ENCODE assay signal across 19 cellular contexts in the genomic region with DNA sequence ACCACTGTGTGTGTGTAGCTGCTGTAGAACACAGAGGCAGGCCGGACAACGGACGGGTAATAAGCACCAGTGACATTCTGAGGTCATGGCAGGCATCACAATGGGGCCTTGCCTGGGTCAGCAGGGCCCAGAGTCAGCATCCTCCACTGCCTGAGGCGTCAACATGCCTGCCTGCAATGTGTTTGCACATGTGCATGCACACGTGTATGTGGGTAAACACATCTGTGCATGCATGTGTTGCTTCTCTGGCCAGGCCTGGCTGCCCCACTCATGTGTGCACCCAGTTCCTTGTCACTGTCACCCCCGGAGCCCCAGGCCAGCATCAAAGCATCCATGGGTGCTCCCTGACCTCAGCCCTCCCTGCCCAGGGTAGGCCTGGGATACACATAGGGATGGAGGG. TPM values are rescaled to one million over a fixed set of nuclear protein-coding genes. Genes with fewer than 3 reads are reported as not detected.
DNase-seq lines count a peak whose midpoint lies in the region; ATAC-seq, FAIRE-seq and TF ChIP-seq lines count a peak whose summit lies in the region.
"Had no signal": no experiment of that assay in that cellular context is flagged by ENCODE, and none has a peak within 500 bp of the region (broad histone marks: within the 10 kb centered on the region; RNA-seq: fewer than 3 reads in every experiment).

No MANE protein-coding gene starts in this region.

- ATAC-seq in HepG2 (no peak), T-cell (replicated peaks in 1 of 4) (no peak)
- ATAC-seq: A549 had no signal

- no peak overlapping the region for H3K4me3 Mint-ChIP-seq in activated naive CD4-positive, alpha-beta T cell treated with anti-CD3 and anti-CD28 coated beads, Interleukin-2, amount 10 ng/mL, durations not matched to agents 7 days and 5 days
- H3K4me3 Mint-ChIP-seq in activated naive CD4-positive, alpha-beta T cell treated with anti-CD3 and anti-CD28 coated beads for 36 hours = no peak overlapping the region
- H3K4me3 Mint-ChIP-seq in endodermal cell (no peak overlapping the region), nephron progenitor cell (no peak overlapping the region), T-cell (no peak overlapping the region)
- H3K4me3 Mint-ChIP-seq: CD4-positive, alpha-beta T cell had no signal

- no peak for FAIRE-seq in HepG2 (lab: Jason Lieb, UNC)
- FAIRE-seq: A549, D721Med, G401.6, GM12891, GM19239, H1 had no signal

- no TSS peak for BruUV-seq in HepG2 (replicated peaks; lab: Mats Ljungman, UMichigan)

- POLR2A ChIA-PET in HepG2 (lab: Yijun Ruan, JAX) = no interaction called here
- POLR2A ChIA-PET in T-cell (lab: Charles Lee) = no interaction called here

- CTCF ChIA-PET in activated naive CD4-positive, alpha-beta T cell treated with anti-CD3 and anti-CD28 coated beads, Interleukin-2, amount 10 ng/mL, durations not matched to agents 7 days and 5 days (lab: Charles Lee) = no interaction called here
- CTCF ChIA-PET in activated naive CD4-positive, alpha-beta T cell treated with anti-CD3 and anti-CD28 coated beads for 36 hours (lab: Charles Lee) = no interaction called here
- CTCF ChIA-PET in HepG2 (lab: Yijun Ruan, JAX; ENCODE audit: low intra/inter-chr PET ratio, low total read pairs) (no interaction called here), T-cell (lab: Charles Lee) (no interaction called here)

- no peaks in the 10 kb centered on the region for H3K9me3 Mint-ChIP-seq in activated naive CD4-positive, alpha-beta T cell treated with anti-CD3 and anti-CD28 coated beads, Interleukin-2, amount 10 ng/mL, durations not matched to agents 7 days and 5 days
- no peaks in the 10 kb centered on the region for H3K9me3 Mint-ChIP-seq in activated naive CD4-positive, alpha-beta T cell treated with anti-CD3 and anti-CD28 coated beads for 36 hours
- H3K9me3 Mint-ChIP-seq in endodermal cell = no peaks in the 10 kb centered on the region
- H3K9me3 Mint-ChIP-seq in nephron progenitor cell = no peaks in the 10 kb centered on the region
- H3K9me3 Mint-ChIP-seq in T-cell = no peaks in the 10 kb centered on the region
- H3K9me3 Mint-ChIP-seq: CD4-positive, alpha-beta T cell had no signal

- H3K36me3 ChIP-seq in endodermal cell (ENCODE audit: control insufficient read depth, insufficient read depth, low read length) (no peaks in the 10 kb centered on the region), HepG2 (replicated peaks in 1 of 2; ENCODE audit: control insufficient read depth in 1 of 2, insufficient read depth in 2 of 2, low read length in 2 of 2) (no peaks in the 10 kb centered on the region), colonic mucosa (no peaks in the 10 kb centered on the region)
- H3K36me3 ChIP-seq: HAP-1 had no signal

- no peaks in the 10 kb centered on the region for H3K36me3 Mint-ChIP-seq in activated naive CD4-positive, alpha-beta T cell treated with anti-CD3 and anti-CD28 coated beads, Interleukin-2, amount 10 ng/mL, durations not matched to agents 7 days and 5 days
- H3K36me3 Mint-ChIP-seq in activated naive CD4-positive, alpha-beta T cell treated with anti-CD3 and anti-CD28 coated beads for 36 hours (ENCODE audit: low read depth) = no peaks in the 10 kb centered on the region
- H3K36me3 Mint-ChIP-seq in endodermal cell (ENCODE audit: low read depth) (no peaks in the 10 kb centered on the region), nephron progenitor cell (ENCODE audit: low read depth) (no peaks in the 10 kb centered on the region), T-cell (no peaks in the 10 kb centered on the region)

- TF ChIP-seq EP300 in HepG2 (IDR thresholded peaks at IDR 0.05; ENCODE audit: low read depth in 2 of 2, low read length in 2 of 2) (no peak), HepG2 (CRISPR knock-in tag; IDR thresholded peaks at IDR 0.05; ENCODE audit: borderline replicate concordance) (no peak)

- in situ Hi-C loops in HepG2 (cut with HindIII; ENCODE audit: extremely low pct_ligation_motif_present, low pct_unique_long_range_greater_than_20kb) = no loop called here

- H3K4me3 ChIP-seq in endodermal cell (ENCODE audit: low read length) = no peak overlapping the region
- no peak overlapping the region for H3K4me3 ChIP-seq in HepG2 (replicated peaks in 1 of 3; ENCODE audit: insufficient read depth in 1 of 3, low read depth in 2 of 3, low read length in 3 of 3)
- H3K4me3 ChIP-seq in colonic mucosa = no peak overlapping the region
- H3K4me3 ChIP-seq: A549, HAP-1 had no signal

- H3K4me1 ChIP-seq in endodermal cell (ENCODE audit: control insufficient read depth, insufficient read depth, low read length) = no peaks in the 10 kb centered on the region
- no peaks in the 10 kb centered on the region for H3K4me1 ChIP-seq in HepG2 (ENCODE audit: insufficient read depth, low read length)
- H3K4me1 ChIP-seq in colonic mucosa = no peaks in the 10 kb centered on the region
- H3K4me1 ChIP-seq: A549, Caco-2, HAP-1 had no signal

- no peak for TF ChIP-seq POLR2A in HepG2 (IDR thresholded peaks at IDR 0.05; ENCODE audit: insufficient read depth in 1 of 2, low read depth in 2 of 2, low read length in 2 of 2)

- H3K27ac ChIP-seq in endodermal cell (ENCODE audit: low read depth, low read length) = no peak overlapping the region
- no peak overlapping the region for H3K27ac ChIP-seq in HepG2 (ENCODE audit: extremely low read length, insufficient read depth, low read length)
- no peak overlapping the region for H3K27ac ChIP-seq in colonic mucosa
- H3K27ac ChIP-seq: 22Rv1, A549, C4-2B had no signal

- peaks cover 19% of the 10 kb centered on the region for H3K27me3 Mint-ChIP-seq in activated naive CD4-positive, alpha-beta T cell treated with anti-CD3 and anti-CD28 coated beads, Interleukin-2, amount 10 ng/mL, durations not matched to agents 7 days and 5 days
- H3K27me3 Mint-ChIP-seq in activated naive CD4-positive, alpha-beta T cell treated with anti-CD3 and anti-CD28 coated beads for 36 hours (ENCODE audit: low read depth) = no peaks in the 10 kb centered on the region
- no peaks in the 10 kb centered on the region for H3K27me3 Mint-ChIP-seq in endodermal cell (ENCODE audit: insufficient read depth)
- peaks cover 15% of the 10 kb centered on the region for H3K27me3 Mint-ChIP-seq in nephron progenitor cell (ENCODE audit: low read depth, poor library complexity)
- H3K27me3 Mint-ChIP-seq in T-cell = peaks cover 4 to 8% of the 10 kb centered on the region in 2 donors

- H3K27me3 ChIP-seq in endodermal cell (ENCODE audit: control insufficient read depth, insufficient read depth, low read length, poor library complexity, severe bottlenecking) = no peaks in the 10 kb centered on the region
- peaks cover 0 to 2% of the 10 kb centered on the region in 2 experiments; a peak in 1 of 5 replicates for H3K27me3 ChIP-seq in HepG2 (ENCODE audit: control insufficient read depth in 1 of 2, insufficient read depth in 2 of 2, low read length in 2 of 2)
- H3K27me3 ChIP-seq in colonic mucosa = no peaks in the 10 kb centered on the region

- TF ChIP-seq RAD21 in HepG2 (CRISPR knock-in tag; IDR thresholded peaks at IDR 0.05) = no peak

- H4K20me1 ChIP-seq in HepG2 (ENCODE audit: insufficient read depth, low read length) = no peaks in the 10 kb centered on the region

- intact Hi-C loops in activated naive CD4-positive, alpha-beta T cell treated with anti-CD3 and anti-CD28 coated beads for 36 hours (cut with micrococcal nuclease) = no loop called here
- intact Hi-C loops in HepG2 (cut with micrococcal nuclease; ENCODE audit: unreplicated experiment) = no loop called here
- intact Hi-C loops in colonic mucosa (cut with DNase I) = no loop called here

- H3K9ac ChIP-seq in endodermal cell (ENCODE audit: extremely low read depth, low read length, poor library complexity, severe bottlenecking) (no peak overlapping the region), HepG2 (ENCODE audit: insufficient read depth, low read depth, low read length) (no peak overlapping the region), colonic mucosa (ENCODE audit: low read depth in 2 of 2, low read length in 2 of 2) (no peak overlapping the region)

- H3K4me2 ChIP-seq in HepG2 (ENCODE audit: low read depth, low read length) = no peak overlapping the region
- H3K4me2 ChIP-seq: A549 had no signal

- TF ChIP-seq CTCF in endodermal cell (conservative IDR thresholded peaks at IDR 0.05) (no peak), HepG2 (CRISPR knock-in tag; IDR thresholded peaks at IDR 0.05) (no peak), colonic mucosa (IDR thresholded peaks at IDR 0.05) (no peak), nephron progenitor cell (IDR thresholded peaks at IDR 0.05) (no peak)

- 88 to 92% methylated on average over 6 of the region's 6 CpGs for WGBS in endodermal cell (ENCODE audit: insufficient coverage in 1 of 2, insufficient read length in 1 of 2), 2 experiments
- WGBS in HepG2 (ENCODE audit: low lambda C conversion rate) = 0% methylated on average over 1 of the region's 6 CpGs

- H3K79me2 ChIP-seq in HepG2 (ENCODE audit: insufficient read depth, low read length) = no peaks in the 10 kb centered on the region

- DNase-seq in activated naive CD4-positive, alpha-beta T cell treated with anti-CD3 and anti-CD28 coated beads, Interleukin-2, amount 10 ng/mL, durations not matched to agents 7 days and 5 days = no peak
- DNase-seq in activated naive CD4-positive, alpha-beta T cell treated with anti-CD3 and anti-CD28 coated beads for 36 hours = no peak
- peak; percentile 42 for DNase-seq in endodermal cell
- no peak for DNase-seq in HepG2 (ENCODE audit: low spot score)
- DNase-seq in colonic mucosa = no peak
- no peak for DNase-seq in nephron progenitor cell
- DNase-seq in T-cell = no peak
- DNase-seq: AML-193; CD4-positive, alpha-beta T cell had no signal

- no peaks in the 10 kb centered on the region for H3K4me1 Mint-ChIP-seq in activated naive CD4-positive, alpha-beta T cell treated with anti-CD3 and anti-CD28 coated beads, Interleukin-2, amount 10 ng/mL, durations not matched to agents 7 days and 5 days
- H3K4me1 Mint-ChIP-seq in activated naive CD4-positive, alpha-beta T cell treated with anti-CD3 and anti-CD28 coated beads for 36 hours (ENCODE audit: low read depth) = no peaks in the 10 kb centered on the region
- H3K4me1 Mint-ChIP-seq in endodermal cell (no peaks in the 10 kb centered on the region), nephron progenitor cell (no peaks in the 10 kb centered on the region), T-cell (no peaks in the 10 kb centered on the region)

- H3K27ac Mint-ChIP-seq in activated naive CD4-positive, alpha-beta T cell treated with anti-CD3 and anti-CD28 coated beads, Interleukin-2, amount 10 ng/mL, durations not matched to agents 7 days and 5 days = peak overlapping the region; percentile 58
- no peak overlapping the region for H3K27ac Mint-ChIP-seq in activated naive CD4-positive, alpha-beta T cell treated with anti-CD3 and anti-CD28 coated beads for 36 hours
- H3K27ac Mint-ChIP-seq in endodermal cell (no peak overlapping the region), nephron progenitor cell (no peak overlapping the region), T-cell (no peak overlapping the region)
- H3K27ac Mint-ChIP-seq: CD4-positive, alpha-beta T cell had no signal

- H3K9me3 ChIP-seq in endodermal cell (ENCODE audit: control insufficient read depth, low read length) = no peaks in the 10 kb centered on the region
- no peaks in the 10 kb centered on the region for H3K9me3 ChIP-seq in HepG2 (ENCODE audit: low read length)
- no peaks in the 10 kb centered on the region for H3K9me3 ChIP-seq in colonic mucosa
- H3K9me3 ChIP-seq: A549, Caco-2, HAP-1 had no signal

- H2AFZ ChIP-seq in HepG2 (ENCODE audit: low read length) = no peak overlapping the region

RNA-seq across cellular contexts. Expression of a gene that starts 43.3 kb away (rescaled TPM):
- total RNA-seq in activated naive CD4-positive, alpha-beta T cell treated with anti-CD3 and anti-CD28 coated beads for 36 hours = 10 to 100 TPM; 80.2 to 81.1 TPM
- total RNA-seq in endodermal cell = 1 to 10 TPM; 1.6 to 2.9 TPM
- 2.1 TPM for polyA plus RNA-seq in endodermal cell (2013, experiment 1 of 2)
- 2.1 TPM for polyA plus RNA-seq in endodermal cell (2013, experiment 2 of 2)
- 0.40 and 0.56 TPM in 2 replicates for total RNA-seq in HepG2 (2016; rRNA removed; fragmentation: Illumina TruSeq; extraction: Trizol)
- total RNA-seq in HepG2 (2016; cell fraction: cytosol; rRNA removed; fragmentation: Illumina TruSeq; extraction: Trizol; ENCODE audit: low read depth) = not detected in 2 replicates
- 0.26 TPM in 1 of 2 replicates, not detected in the other for total RNA-seq in HepG2 (2016; cell fraction: insoluble cytoplasmic fraction; rRNA removed; fragmentation: Illumina TruSeq; extraction: Trizol)
- 0.48 TPM in 1 of 2 replicates, not detected in the other for total RNA-seq in HepG2 (2016; cell fraction: membrane; rRNA removed; fragmentation: Illumina TruSeq; extraction: Trizol)
- 0.41 and 0.59 TPM in 2 replicates for total RNA-seq in HepG2 (2016; cell fraction: nucleus; rRNA removed; fragmentation: Illumina TruSeq; extraction: Trizol)
- polyA plus RNA-seq in HepG2 (2011; rRNA removed) = 1.4 and 1.6 TPM in 2 replicates
- 0.46 and 0.60 TPM in 2 replicates for polyA plus RNA-seq in HepG2 (2011; cell fraction: cytosol; rRNA removed)
- polyA plus RNA-seq in HepG2 (2011; cell fraction: nucleus; rRNA removed) = 3.3 and 4.3 TPM in 2 replicates
- polyA plus RNA-seq in HepG2 (2012) = 2.2 and 2.8 TPM in 2 replicates
- 0.15 and 0.23 TPM in 2 replicates for polyA plus RNA-seq in HepG2 (2016; cell fraction: cytosol; fragmentation: Illumina TruSeq; extraction: Trizol; ENCODE audit: low read depth)
- polyA plus RNA-seq in HepG2 (2016; cell fraction: insoluble cytoplasmic fraction; fragmentation: Illumina TruSeq; extraction: Trizol; ENCODE audit: low read depth) = 0.28 and 0.61 TPM in 2 replicates
- polyA plus RNA-seq in HepG2 (2016; cell fraction: membrane; fragmentation: Illumina TruSeq; extraction: Trizol; ENCODE audit: low read depth) = 0.21 and 0.37 TPM in 2 replicates
- 1.3 and 2.3 TPM in 2 replicates for polyA plus RNA-seq in HepG2 (2016; cell fraction: nucleus; fragmentation: Illumina TruSeq; extraction: Trizol; ENCODE audit: insufficient read depth, low read depth)
- polyA minus RNA-seq in HepG2 (2011; rRNA and poly(A)+ RNA removed; ENCODE audit: low replicate concordance) = 1.6 and 2.5 TPM in 2 replicates
- polyA minus RNA-seq in HepG2 (2011; cell fraction: cytosol; rRNA and poly(A)+ RNA removed) = 0.62 TPM in 1 of 2 replicates, not detected in the other
- polyA minus RNA-seq in HepG2 (2011; cell fraction: nucleus; rRNA and poly(A)+ RNA removed) = 3.3 and 3.4 TPM in 2 replicates
- total RNA-seq in colonic mucosa = 100 to 1,000 TPM; 370 to 444 TPM
- total RNA-seq in T-cell = 10 to 100 TPM; 17.8 to 53.3 (median 33.1) TPM

Comparison
In these comparisons a context has a peak if more than half of its experiments do, and no peak if none do; other contexts are left out.
1. RNA of a gene that starts 43.3 kb away (total RNA-seq): 370 to 444 TPM in colonic mucosa, 80.2 to 81.1 TPM in activated naive CD4-positive, alpha-beta T cell treated with anti-CD3 and anti-CD28 coated beads for 36 hours and 17.8 to 53.3 TPM in T-cell; 1.6 to 2.9 TPM in endodermal cell and 0.26 to 0.59 TPM in HepG2; every median in the first group is over 4 times any median in the second.